In genomic region chr10:22515009-22515408, GRCh38 we compare ENCODE assay signal across 27 cellular contexts.
"Had no signal": no experiment of that assay in that cellular context is flagged by ENCODE, and none has a peak within 500 bp of the region (broad histone marks: within the 10 kb centered on the region; RNA-seq: fewer than 3 reads in every experiment).

No MANE protein-coding gene starts in this region.

- H3K27me3 ChIP-seq: colonic mucosa, gastrocnemius medialis had no signal

- DNase-seq: colonic mucosa; cortex of kidney; effector CD8-positive, alpha-beta T cell; effector memory CD8-positive, alpha-beta T cell; endodermal cell; erythroblast; esophagus squamous epithelium; foreskin fibroblast; foreskin melanocyte; gastrocnemius medialis; glutamatergic neuron; head of caudate nucleus; heart right ventricle; hippocampal formation; immature natural killer cell; left cardiac atrium; left lung; left ventricle myocardium superior; lower lobe of right lung; mesenchymal stem cell; mucosa of descending colon; naive B cell had no signal

- H3K4me1 ChIP-seq: colonic mucosa, gastrocnemius medialis, heart right ventricle, lower lobe of right lung had no signal

- H3K4me3 ChIP-seq: colonic mucosa, esophagus squamous epithelium, gastrocnemius medialis, heart right ventricle, left lung, lower lobe of right lung, mucosa of descending colon had no signal

- H3K27ac ChIP-seq: colonic mucosa, epithelial cell of prostate, esophagus squamous epithelium, gastrocnemius medialis, heart right ventricle, left lung, lower lobe of right lung had no signal

- ATAC-seq: effector memory CD8-positive, alpha-beta T cell; esophagus mucosa; gastrocnemius medialis; heart right ventricle; left cardiac atrium; left lung; left ventricle myocardium superior; lower lobe of right lung; mucosa of descending colon had no signal

- FAIRE-seq: endometrium, islet of Langerhans, keratinocyte had no signal

- H3K9me3 ChIP-seq: colonic mucosa, esophagus squamous epithelium, gastrocnemius medialis, left lung, lower lobe of right lung, mucosa of descending colon had no signal

- H3K36me3 ChIP-seq: colonic mucosa, esophagus squamous epithelium, gastrocnemius medialis, heart right ventricle, left lung, lower lobe of right lung had no signal
